In the genomic region with DNA sequence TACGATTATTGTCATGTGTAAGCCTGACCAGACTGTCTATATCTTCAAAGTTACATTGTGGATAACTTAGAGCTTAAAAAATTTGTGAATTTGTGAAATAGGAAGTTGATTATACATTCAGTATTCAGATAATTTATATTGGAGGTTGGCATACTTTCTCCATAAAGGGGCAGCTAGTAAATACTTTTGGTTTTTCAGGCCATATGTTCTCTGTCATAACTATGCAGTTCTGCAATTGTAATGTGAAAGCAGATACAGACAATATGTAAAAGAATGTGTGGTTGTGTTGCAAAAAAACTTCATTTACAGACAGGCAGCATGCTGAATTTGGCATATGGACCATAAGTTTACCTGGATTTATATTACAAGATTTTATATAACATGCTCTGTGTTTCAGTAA, we compare ENCODE assay signal across 28 cellular contexts.
"Had no signal": no experiment of that assay in that cellular context is flagged by ENCODE, and none has a peak within 500 bp of the region (broad histone marks: within the 10 kb centered on the region; RNA-seq: fewer than 3 reads in every experiment).

No MANE protein-coding gene starts in this region.

- H3K4me1 ChIP-seq: body of pancreas, breast epithelium, Peyer's patch had no signal

- DNase-seq: activated CD4-positive, alpha-beta memory T cell treated with anti-CD3 and anti-CD28 coated beads, Interleukin-2, amount 10 ng/mL, durations not matched to agents 7 days and 5 days; activated CD4-positive, alpha-beta T cell treated with anti-CD3 and anti-CD28 coated beads for 1 hour; activated CD4-positive, alpha-beta T cell treated with anti-CD3 and anti-CD28 coated beads for 48 hours; activated CD4-positive, CD25-positive, alpha-beta regulatory T cell; activated effector memory CD4-positive, alpha-beta T cell treated with anti-CD3 and anti-CD28 coated beads, Interleukin-2, amount 50 U/mL, for 16 hours; activated naive CD4-positive, alpha-beta T cell; activated naive CD4-positive, alpha-beta T cell treated with anti-CD3 and anti-CD28 coated beads, Interleukin-2, amount 50 U/mL, for 16 hours; activated naive CD8-positive, alpha-beta T cell treated with anti-CD3 and anti-CD28 coated beads for 36 hours; activated T-cell treated with anti-CD3 and anti-CD28 coated beads, Interleukin-2, amount 50 U/mL, for 1 hour; activated T-cell treated with anti-CD3 and anti-CD28 coated beads, Interleukin-2, amount 50 U/mL, for 72 hours; body of pancreas; Karpas-422; NCI-H1105; NCI-H1417 treated with DMSO at 0.1 percent for 48 hours; NCI-H187 treated with DMSO at 0.1 percent for 48 hours; NCI-H2081; NCI-H226; NCI-H526; NCI-H748 treated with DMSO at 0.1 percent for 48 hours; NK-92 treated with Interleukin-12 subunit alpha and Interleukin-12 subunit beta, amount 100 ng/mL, for 24 hours; PC-3; Peyer's patch; Right ventricle myocardium superior; T1000; WERI-Rb-1 had no signal

- H3K27ac Mint-ChIP-seq: activated CD4-positive, alpha-beta memory T cell treated with anti-CD3 and anti-CD28 coated beads, Interleukin-2, amount 10 ng/mL, durations not matched to agents 7 days and 5 days; activated naive CD8-positive, alpha-beta T cell treated with anti-CD3 and anti-CD28 coated beads for 36 hours; activated T-cell treated with anti-CD3 and anti-CD28 coated beads, Interleukin-2, amount 50 U/mL, for 72 hours; activated T-helper 17 cell treated with anti-CD3 and anti-CD28 coated beads, Interleukin-2, amount 50 U/mL, for 72 hours had no signal

- H3K27me3 Mint-ChIP-seq: activated CD4-positive, alpha-beta memory T cell treated with anti-CD3 and anti-CD28 coated beads, Interleukin-2, amount 10 ng/mL, durations not matched to agents 7 days and 5 days; activated naive CD8-positive, alpha-beta T cell treated with anti-CD3 and anti-CD28 coated beads for 36 hours; activated T-helper 17 cell treated with anti-CD3 and anti-CD28 coated beads, Interleukin-2, amount 50 U/mL, for 72 hours had no signal

- H3K27ac ChIP-seq: body of pancreas, breast epithelium, Peyer's patch, WERI-Rb-1 had no signal

- ATAC-seq: activated T-cell treated with anti-CD3 and anti-CD28 coated beads, Interleukin-2, amount 50 U/mL, for 72 hours; activated T-helper 17 cell treated with anti-CD3 and anti-CD28 coated beads, Interleukin-2, amount 50 U/mL, for 72 hours; body of pancreas; K562; PC-3 had no signal

- H3K4me3 Mint-ChIP-seq: activated CD4-positive, alpha-beta memory T cell treated with anti-CD3 and anti-CD28 coated beads, Interleukin-2, amount 10 ng/mL, durations not matched to agents 7 days and 5 days; activated naive CD8-positive, alpha-beta T cell treated with anti-CD3 and anti-CD28 coated beads for 36 hours; activated T-cell treated with anti-CD3 and anti-CD28 coated beads, Interleukin-2, amount 50 U/mL, for 72 hours; activated T-helper 17 cell treated with anti-CD3 and anti-CD28 coated beads, Interleukin-2, amount 50 U/mL, for 72 hours had no signal

- H3K9me3 Mint-ChIP-seq: activated CD4-positive, alpha-beta memory T cell treated with anti-CD3 and anti-CD28 coated beads, Interleukin-2, amount 10 ng/mL, durations not matched to agents 7 days and 5 days; activated naive CD8-positive, alpha-beta T cell treated with anti-CD3 and anti-CD28 coated beads for 36 hours; activated T-cell treated with anti-CD3 and anti-CD28 coated beads, Interleukin-2, amount 50 U/mL, for 72 hours; activated T-helper 17 cell treated with anti-CD3 and anti-CD28 coated beads, Interleukin-2, amount 50 U/mL, for 72 hours had no signal

- H3K4me3 ChIP-seq: body of pancreas, breast epithelium, K562, Peyer's patch had no signal

- H3K9me3 ChIP-seq: body of pancreas, breast epithelium, Peyer's patch had no signal

- H3K27me3 ChIP-seq: body of pancreas, breast epithelium, Peyer's patch had no signal
